ENCODE assay signal across 8 cellular contexts in genomic region chr12:38921025-38921677, GRCh38. TPM values are rescaled to one million over a fixed set of nuclear protein-coding genes. Genes with fewer than 3 reads are reported as not detected.
DNase-seq lines count a peak whose midpoint lies in the region; ATAC-seq and TF ChIP-seq lines count a peak whose summit lies in the region.

No MANE protein-coding gene starts in this region.

- H3K27me3 ChIP-seq in DOHH2 (ENCODE audit: control insufficient read depth, low read length) (no peaks in the 10 kb centered on the region), liver (ENCODE audit: control insufficient read depth in 4 of 4, insufficient read depth in 4 of 4, low read length in 3 of 4) (peaks cover 0 to 9% (median 0%) of the 10 kb centered on the region in 4 donors)

- 10% methylated on average over 2 of the region's 2 CpGs for WGBS in liver

- no peaks in the 10 kb centered on the region for H3F3A ChIP-seq in DOHH2 (ENCODE audit: control insufficient read depth, insufficient read depth)

- no peak overlapping the region for H3K4me3 Mint-ChIP-seq in MCF 10A (ENCODE audit: unreplicated experiment)

- TF ChIP-seq CTCF in DOHH2 (IDR thresholded peaks at IDR 0.05; ENCODE audit: low read depth, low read length, poor library complexity, severe bottlenecking) (peak; percentile 55), MCF 10A (IDR thresholded peaks at IDR 0.05; ENCODE audit: unreplicated experiment) (peak; percentile 71), liver (IDR thresholded peaks at IDR 0.05; ENCODE audit: low read depth, low read length, missing input control) (peak; percentile 63)

- no peak overlapping the region for H3K4me2 ChIP-seq in DOHH2 (ENCODE audit: low read length)

- H3K4me1 ChIP-seq in DOHH2 (ENCODE audit: control insufficient read depth, low read length) (no peaks in the 10 kb centered on the region), liver (ENCODE audit: control insufficient read depth in 4 of 4, insufficient read depth in 4 of 4, low read length in 3 of 4) (no peaks in the 10 kb centered on the region)

- H3K79me2 ChIP-seq in DOHH2 (ENCODE audit: control insufficient read depth, low read length), result no peaks in the 10 kb centered on the region

- no peak overlapping the region for H3K9ac ChIP-seq in liver (ENCODE audit: low read depth in 1 of 2, low read length in 2 of 2)

- H3K4me1 Mint-ChIP-seq in MCF 10A (ENCODE audit: insufficient read depth, unreplicated experiment), result peaks cover 7% of the 10 kb centered on the region

- BruUV-seq in MCF 10A (replicated peaks; lab: Mats Ljungman, UMichigan), result no TSS peak

- H3K36me3 Mint-ChIP-seq in MCF 10A (ENCODE audit: insufficient read depth, unreplicated experiment), result no peaks in the 10 kb centered on the region

- H3K9me3 ChIP-seq in DOHH2 (ENCODE audit: control insufficient read depth, insufficient read depth, low read length) (no peaks in the 10 kb centered on the region), liver (ENCODE audit: control insufficient read depth in 4 of 4, low read length in 3 of 4) (no peaks in the 10 kb centered on the region)

- no peak overlapping the region for H3K27ac Mint-ChIP-seq in MCF 10A (ENCODE audit: low read depth, unreplicated experiment)

- POLR2A ChIA-PET in MCF 10A (lab: Yijun Ruan, JAX), result interaction anchor here (0.6 to 1.5 kb wide), 9 partner anchors 10 to 593 kb away, joined by 3 to 23 read pairs (median 5); partner anchors contain the start of gene CPNE8

- CTCF ChIA-PET in MCF 10A (lab: Yijun Ruan, JAX), result interaction anchor here (0.6 to 6.7 kb wide), 44 partner anchors 9 to 587 kb away, joined by 3 to 151 read pairs (median 4); partner anchors contain the start of gene CPNE8

- no peaks in the 10 kb centered on the region for H3K9me3 Mint-ChIP-seq in MCF 10A (ENCODE audit: unreplicated experiment)

- H3K27me3 Mint-ChIP-seq in MCF 10A (ENCODE audit: insufficient read depth, unreplicated experiment), result no peaks in the 10 kb centered on the region

- no peaks in the 10 kb centered on the region for H3K9me2 ChIP-seq in DOHH2 (replicated peaks; ENCODE audit: control insufficient read depth, low read length)

- ATAC-seq in GM19463 (IDR thresholded peaks at IDR 0.05; ENCODE audit: unreplicated experiment) (peak; percentile 100), HG03520 (IDR thresholded peaks at IDR 0.05; ENCODE audit: unreplicated experiment) (peak; percentile 96)

- intact Hi-C loops in MCF 10A (cut with micrococcal nuclease), result loop anchor here (1.0 kb wide), 2 partner anchors 182 to 352 kb away; no protein-coding TSS in a partner anchor

- H3K27ac ChIP-seq in DOHH2 (ENCODE audit: low read depth, low read length), result no peak overlapping the region
- no peak overlapping the region for H3K27ac ChIP-seq in liver (ENCODE audit: low read depth in 1 of 2, low read length in 2 of 2)

- DNase-seq in OCI-M1 (lab: John Stamatoyannopoulos, UW) (peak; percentile 89), MCF 10A (ENCODE audit: unreplicated experiment) (peak; percentile 84), NCI-H2107 (lab: John Stamatoyannopoulos, UW) (no peak), mesenteric fat pad (ENCODE audit: low spot score) (no peak)

- H4K20me1 ChIP-seq in DOHH2 (ENCODE audit: control insufficient read depth, insufficient read depth, low read depth, low read length), result no peaks in the 10 kb centered on the region

- no peak overlapping the region for H3K4me3 ChIP-seq in DOHH2 (ENCODE audit: low read length)
- H3K4me3 ChIP-seq in liver (ENCODE audit: low read depth in 1 of 3, low read length in 3 of 3), result no peak overlapping the region

- H3K36me3 ChIP-seq in DOHH2 (ENCODE audit: control insufficient read depth, low read length) (no peaks in the 10 kb centered on the region), liver (ENCODE audit: control insufficient read depth in 4 of 4, insufficient read depth in 3 of 4, low read depth in 1 of 4, low read length in 3 of 4) (no peaks in the 10 kb centered on the region)

- peak; percentile 78 to 86 for TF ChIP-seq RAD21 in liver (IDR thresholded peaks at IDR 0.05)

TF ChIP-seq in liver, 16 proteins besides CTCF, POLR2A, EP300 and RAD21:
- no peak for TF ChIP-seq EGR1 (IDR thresholded peaks at IDR 0.05; ENCODE audit: low read depth in 2 of 2)
- TF ChIP-seq FOXA1 (IDR thresholded peaks at IDR 0.05), result no peak
- TF ChIP-seq HNF4G (IDR thresholded peaks at IDR 0.05), result no peak
- TF ChIP-seq RXRA (IDR thresholded peaks at IDR 0.05), result no peak
- TF ChIP-seq REST (IDR thresholded peaks at IDR 0.05), result no peak
- TF ChIP-seq ATF3 (IDR thresholded peaks at IDR 0.05), result no peak
- TF ChIP-seq SP1 (IDR thresholded peaks at IDR 0.05), result no peak
- no peak for TF ChIP-seq ZBTB33 (IDR thresholded peaks at IDR 0.05)
- no peak for TF ChIP-seq TAF1 (conservative IDR thresholded peaks at IDR 0.05)
- no peak for TF ChIP-seq JUND (IDR thresholded peaks at IDR 0.05)
- TF ChIP-seq NR2F2 (IDR thresholded peaks at IDR 0.05), result no peak

RNA-seq across cellular contexts. Expression of gene CPNE8, which starts 15.8 kb away (rescaled TPM):
- 17.0 and 20.1 TPM in 2 replicates for total RNA-seq in MCF 10A (2022)
- total RNA-seq in liver, result 10 to 100 TPM in 1 of 2 donors, 1 to 10 TPM in 1; 4.2 to 17.3 TPM
- polyA plus RNA-seq in liver, result 10 to 100 TPM in 1 of 2 donors, 1 to 10 TPM in 1; 4.5 to 27.4 TPM
- 34.0 TPM for total RNA-seq in mesenteric fat pad

Comparison
In these comparisons a context has a peak if more than half of its experiments do, and no peak if none do; other contexts are left out.
1. DNase-seq: peak in OCI-M1 (single experiment) and MCF 10A (single experiment); none in NCI-H2107 (single experiment) and mesenteric fat pad (single experiment).
2. Peak in every context shown above with its lines, with median percentiles within 50 percentile points of each other: CTCF ChIP-seq.